ENCODE assay signal across 8 cellular contexts in genomic region chr7:5047127-5047526, GRCh38. TPM values are rescaled to one million over a fixed set of nuclear protein-coding genes. Genes with fewer than 3 reads are reported as not detected.
DNase-seq lines count a peak whose midpoint lies in the region; ATAC-seq and TF ChIP-seq lines count a peak whose summit lies in the region.
"Not testable (repeated sequence)": the region's sequence is repeated elsewhere in the genome, so short reads cannot be mapped to it uniquely, and the experiment has no call there.

No MANE protein-coding gene starts in this region.

- H3K4me3 Mint-ChIP-seq in CD8-positive, alpha-beta memory T cell = peak overlapping the region; percentile 92 to 96 (median 94)
- H3K4me3 Mint-ChIP-seq in T-helper 2 cell treated with Interferon-gamma antibody and Interleukin-4, amounts not matched to agents 5 μg/mL and 100 μg/mL, for 36 hours = peak overlapping the region; percentile 91
- H3K4me3 Mint-ChIP-seq in activated T-helper 17 cell treated with anti-CD3 and anti-CD28 coated beads, Interleukin-2, amount 50 U/mL, for 72 hours = peak overlapping the region; percentile 91
- peak overlapping the region; percentile 85 for H3K4me3 Mint-ChIP-seq in central memory CD8-positive, alpha-beta T cell
- H3K4me3 Mint-ChIP-seq in immature natural killer cell = peak overlapping the region; percentile 86 to 94 (median 90)
- H3K4me3 Mint-ChIP-seq in neural crest cell = peak overlapping the region; percentile 93
- peak overlapping the region; percentile 94 for H3K4me3 Mint-ChIP-seq in type B pancreatic cell

- POLR2A ChIA-PET in CD8-positive, alpha-beta memory T cell (lab: Charles Lee) = not testable (repeated sequence)

- H3K27me3 Mint-ChIP-seq in CD8-positive, alpha-beta memory T cell; T-helper 2 cell treated with Interferon-gamma antibody and Interleukin-4, amounts not matched to agents 5 μg/mL and 100 μg/mL, for 36 hours (ENCODE audit: low read depth); activated T-helper 17 cell treated with anti-CD3 and anti-CD28 coated beads, Interleukin-2, amount 50 U/mL, for 72 hours; central memory CD8-positive, alpha-beta T cell; immature natural killer cell (ENCODE audit: low read depth in 3 of 3); neural crest cell (ENCODE audit: low read depth); type B pancreatic cell: not testable (repeated sequence)

- not testable (repeated sequence) for H3K27me3 ChIP-seq in CD8-positive, alpha-beta memory T cell (ENCODE audit: insufficient read depth, low read length, poor library complexity, severe bottlenecking); Karpas-422 (ENCODE audit: low read length)

- not testable (repeated sequence) for H3K27ac ChIP-seq in CD8-positive, alpha-beta memory T cell (ENCODE audit: low read depth, low read length); Karpas-422 (ENCODE audit: low read length)

- peaks cover 35 to 51% (median 50%) of the 10 kb centered on the region in 3 donors for H3K4me1 Mint-ChIP-seq in CD8-positive, alpha-beta memory T cell
- H3K4me1 Mint-ChIP-seq in T-helper 2 cell treated with Interferon-gamma antibody and Interleukin-4, amounts not matched to agents 5 μg/mL and 100 μg/mL, for 36 hours (ENCODE audit: low read depth); activated T-helper 17 cell treated with anti-CD3 and anti-CD28 coated beads, Interleukin-2, amount 50 U/mL, for 72 hours; type B pancreatic cell (ENCODE audit: unreplicated experiment): not testable (repeated sequence)
- peaks cover 39% of the 10 kb centered on the region for H3K4me1 Mint-ChIP-seq in central memory CD8-positive, alpha-beta T cell
- H3K4me1 Mint-ChIP-seq in immature natural killer cell = peaks cover 29 to 55% of the 10 kb centered on the region in 2 donors
- H3K4me1 Mint-ChIP-seq in neural crest cell = peaks cover 21% of the 10 kb centered on the region

- peaks cover 10 to 15% (median 14%) of the 10 kb centered on the region in 5 donors for H3K9me3 Mint-ChIP-seq in CD8-positive, alpha-beta memory T cell
- H3K9me3 Mint-ChIP-seq in T-helper 2 cell treated with Interferon-gamma antibody and Interleukin-4, amounts not matched to agents 5 μg/mL and 100 μg/mL, for 36 hours = peaks cover 37% of the 10 kb centered on the region
- H3K9me3 Mint-ChIP-seq in activated T-helper 17 cell treated with anti-CD3 and anti-CD28 coated beads, Interleukin-2, amount 50 U/mL, for 72 hours = peaks cover 10% of the 10 kb centered on the region
- H3K9me3 Mint-ChIP-seq in central memory CD8-positive, alpha-beta T cell; type B pancreatic cell: not testable (repeated sequence)
- H3K9me3 Mint-ChIP-seq in immature natural killer cell = peaks cover 6 to 13% (median 8%) of the 10 kb centered on the region in 6 donors
- peaks cover 15% of the 10 kb centered on the region for H3K9me3 Mint-ChIP-seq in neural crest cell

- peak overlapping the region; percentile 77 for H3K4me2 ChIP-seq in Karpas-422 (ENCODE audit: low read depth, low read length, poor library complexity, severe bottlenecking)

- not testable (repeated sequence) for H4K20me1 ChIP-seq in Karpas-422 (ENCODE audit: insufficient read depth, low read depth, low read length)

- ATAC-seq in activated T-helper 17 cell treated with anti-CD3 and anti-CD28 coated beads, Interleukin-2, amount 50 U/mL, for 72 hours (replicated peaks); central memory CD8-positive, alpha-beta T cell (replicated peaks; ENCODE audit: extremely low read depth, poor library complexity, severe bottlenecking): not testable (repeated sequence)

- peaks cover 24 to 51% (median 29%) of the 10 kb centered on the region in 3 donors for H3K36me3 Mint-ChIP-seq in CD8-positive, alpha-beta memory T cell
- peaks cover 55% of the 10 kb centered on the region for H3K36me3 Mint-ChIP-seq in T-helper 2 cell treated with Interferon-gamma antibody and Interleukin-4, amounts not matched to agents 5 μg/mL and 100 μg/mL, for 36 hours (ENCODE audit: low read depth)
- H3K36me3 Mint-ChIP-seq in activated T-helper 17 cell treated with anti-CD3 and anti-CD28 coated beads, Interleukin-2, amount 50 U/mL, for 72 hours (ENCODE audit: low read depth) = peaks cover 66% of the 10 kb centered on the region
- H3K36me3 Mint-ChIP-seq in central memory CD8-positive, alpha-beta T cell (ENCODE audit: insufficient read depth) = peaks cover 39% of the 10 kb centered on the region
- H3K36me3 Mint-ChIP-seq in immature natural killer cell (peaks cover 23 to 34% (median 33%) of the 10 kb centered on the region in 3 donors), neural crest cell (ENCODE audit: low read depth) (peaks cover 43% of the 10 kb centered on the region), type B pancreatic cell (peaks cover 40% of the 10 kb centered on the region)

- not testable (repeated sequence) for H3K4me3 ChIP-seq in CD8-positive, alpha-beta memory T cell (ENCODE audit: low read length)
- peak overlapping the region; percentile 93; the same call in 1 of the 2 replicates for H3K4me3 ChIP-seq in Karpas-422 (ENCODE audit: low read length)

- not testable (repeated sequence) for DNase-seq in CD8-positive, alpha-beta memory T cell; Karpas-422; T-helper 2 cell treated with Interferon-gamma antibody and Interleukin-4, amounts not matched to agents 5 μg/mL and 100 μg/mL, for 36 hours (ENCODE audit: low spot score); central memory CD8-positive, alpha-beta T cell (ENCODE audit: low spot score in 2 of 2); immature natural killer cell; neural crest cell (ENCODE audit: low read depth, low spot score); type B pancreatic cell (ENCODE audit: extremely low spot score, unreplicated experiment)

- CTCF ChIA-PET in CD8-positive, alpha-beta memory T cell (lab: Charles Lee) = not testable (repeated sequence)

- H2AFZ ChIP-seq in Karpas-422 (ENCODE audit: low read length) = not testable (repeated sequence)

- H3K9ac ChIP-seq in Karpas-422 (ENCODE audit: low read length) = not testable (repeated sequence)

- peaks cover 50% of the 10 kb centered on the region for H3K79me2 ChIP-seq in Karpas-422 (ENCODE audit: low read length)

- H3K9me3 ChIP-seq in CD8-positive, alpha-beta memory T cell (ENCODE audit: low read length) = not testable (repeated sequence)
- H3K9me3 ChIP-seq in Karpas-422 (ENCODE audit: low read length) = peaks cover 11% of the 10 kb centered on the region

- TF ChIP-seq CTCF in neural crest cell (conservative IDR thresholded peaks at IDR 0.05); type B pancreatic cell (conservative IDR thresholded peaks at IDR 0.05): not testable (repeated sequence)

- H3K9me2 ChIP-seq in Karpas-422 (replicated peaks; ENCODE audit: insufficient read depth, low read length) = not testable (repeated sequence)

- not testable (repeated sequence) for H3K36me3 ChIP-seq in CD8-positive, alpha-beta memory T cell (ENCODE audit: insufficient read depth, low read length)
- peaks cover 42% of the 10 kb centered on the region for H3K36me3 ChIP-seq in Karpas-422 (ENCODE audit: insufficient read depth, low read length)

- peak overlapping the region in 5 of 8 donors; percentile 64 to 95 (median 95) for H3K27ac Mint-ChIP-seq in CD8-positive, alpha-beta memory T cell
- H3K27ac Mint-ChIP-seq in T-helper 2 cell treated with Interferon-gamma antibody and Interleukin-4, amounts not matched to agents 5 μg/mL and 100 μg/mL, for 36 hours; central memory CD8-positive, alpha-beta T cell (ENCODE audit: low read depth); neural crest cell (ENCODE audit: unreplicated experiment); type B pancreatic cell: not testable (repeated sequence)
- H3K27ac Mint-ChIP-seq in activated T-helper 17 cell treated with anti-CD3 and anti-CD28 coated beads, Interleukin-2, amount 50 U/mL, for 72 hours = peak overlapping the region; percentile 94
- H3K27ac Mint-ChIP-seq in immature natural killer cell = peak overlapping the region in 5 of 6 donors; percentile 13 to 93 (median 79)

- H3K4me1 ChIP-seq in CD8-positive, alpha-beta memory T cell (ENCODE audit: insufficient read depth, low read length); Karpas-422 (ENCODE audit: low read length): not testable (repeated sequence)

RNA-seq across cellular contexts. Expression of gene RBAK, which starts 1.5 kb away (rescaled TPM):
- 1 to 10 TPM; 9.3 to 9.6 TPM for total RNA-seq in CD8-positive, alpha-beta memory T cell
- polyA plus RNA-seq in CD8-positive, alpha-beta memory T cell = 4.2 TPM
- total RNA-seq in Karpas-422 (2014; rRNA removed; shearing (Covaris generic); ENCODE audit: low replicate concordance) = 12.3 and 24.5 TPM in 2 replicates
- 10 to 100 TPM; 12.5 to 29.1 TPM for total RNA-seq in activated T-helper 17 cell treated with anti-CD3 and anti-CD28 coated beads, Interleukin-2, amount 50 U/mL, for 72 hours
- 1 to 10 TPM in 2 of 3 donors, under 1 TPM in 1; 0.46 to 4.1 (median 1.8) TPM for polyA plus RNA-seq in immature natural killer cell
- 15.7 and 16.6 TPM in 2 replicates for total RNA-seq in neural crest cell
- total RNA-seq in type B pancreatic cell (ENCODE audit: low replicate concordance) = 15.5 and 15.9 TPM in 2 replicates
